ENCODE assay signal across 37 cellular contexts in genomic region chr9:91967259-91967658, GRCh38. TPM values are rescaled to one million over a fixed set of nuclear protein-coding genes. Genes with fewer than 3 reads are reported as not detected.
"Had no signal": no experiment of that assay in that cellular context is flagged by ENCODE, and none has a peak within 500 bp of the region (broad histone marks: within the 10 kb centered on the region; RNA-seq: fewer than 3 reads in every experiment).

No MANE protein-coding gene starts in this region.

- H3K9me3 ChIP-seq: MG63 had no signal

- DNase-seq: Karpas-422, Kasumi-1, MG63, MM.1S, MV-4-11, NCI-H1048, NCI-H1092, NCI-H1092 treated with DMSO at 0.1 percent for 48 hours, NCI-H1105, NCI-H1105 treated with DMSO at 0.1 percent for 48 hours, NCI-H1417, NCI-H1417 treated with DMSO at 0.1 percent for 48 hours, NCI-H1436, NCI-H1436 treated with DMSO at 0.1 percent for 48 hours, NCI-H146, NCI-H1694, NCI-H1694 treated with DMSO at 0.1 percent for 48 hours, NCI-H187, NCI-H187 treated with DMSO at 0.1 percent for 48 hours, NCI-H1930, NCI-H2029, NCI-H2029 treated with DMSO at 0.1 percent for 48 hours, NCI-H2081, NCI-H2081 treated with DMSO at 0.1 percent for 48 hours, NCI-H2107, NCI-H2171, NCI-H2171 treated with DMSO at 0.1 percent for 48 hours, NCI-H2227 treated with DMSO at 0.1 percent for 48 hours, NCI-H226, NCI-H345, NCI-H446, NCI-H446 treated with DMSO at 0.1 percent for 48 hours, NCI-H510A, NCI-H510A treated with DMSO at 0.1 percent for 48 hours, NCI-H524, NCI-H524 treated with DMSO at 0.1 percent for 48 hours had no signal

- H3K36me3 ChIP-seq: MG63 had no signal

- H3K4me3 ChIP-seq: MG63 had no signal

RNA-seq across cellular contexts. Expression of gene ROR2, which starts 17.2 kb away (rescaled TPM):
- total RNA-seq: LHCN-M2 had no signal
